20 cellular contexts compared by ENCODE assay signal in the genomic region with DNA sequence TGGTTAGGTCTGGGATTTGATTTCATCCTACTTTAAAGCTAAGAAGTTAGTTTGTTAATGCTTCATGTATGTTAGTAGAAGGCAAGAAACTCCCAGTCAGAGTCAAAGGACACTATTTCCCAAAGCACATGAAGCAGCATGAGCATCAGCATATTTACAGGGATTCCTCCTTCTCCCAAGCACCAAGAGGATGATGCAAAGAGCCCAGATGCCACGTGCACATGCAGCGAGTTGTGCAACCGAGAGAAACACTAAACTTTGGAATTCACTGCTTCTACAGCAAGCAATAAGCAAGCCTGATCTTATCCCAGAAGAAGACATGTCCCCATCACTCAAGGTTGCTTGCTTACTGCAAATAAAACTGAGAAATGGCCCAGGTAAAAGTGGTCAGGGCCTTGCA. TPM values are rescaled to one million over a fixed set of nuclear protein-coding genes. Genes with fewer than 3 reads are reported as not detected.
DNase-seq lines count a peak whose midpoint lies in the region; ATAC-seq, FAIRE-seq and TF ChIP-seq lines count a peak whose summit lies in the region.
"Had no signal": no experiment of that assay in that cellular context is flagged by ENCODE, and none has a peak within 500 bp of the region (broad histone marks: within the 10 kb centered on the region; RNA-seq: fewer than 3 reads in every experiment).

No MANE protein-coding gene starts in this region.

- TF ChIP-seq EP300 in HepG2 (IDR thresholded peaks at IDR 0.05; ENCODE audit: low read depth in 2 of 2, low read length in 2 of 2): no peak
- no peak for TF ChIP-seq EP300 in HepG2 (CRISPR knock-in tag; IDR thresholded peaks at IDR 0.05; ENCODE audit: borderline replicate concordance)
- no peak for TF ChIP-seq EP300 in transverse colon (IDR thresholded peaks at IDR 0.05; ENCODE audit: low read depth)

- no peak for TF ChIP-seq CTCF in MCF 10A (IDR thresholded peaks at IDR 0.05; ENCODE audit: unreplicated experiment)
- TF ChIP-seq CTCF in breast epithelium (IDR thresholded peaks at IDR 0.05): no peak
- TF ChIP-seq CTCF in choroid plexus epithelial cell (conservative IDR thresholded peaks at IDR 0.05; ENCODE audit: low read depth, low read length): no peak
- no peak for TF ChIP-seq CTCF in HepG2 (CRISPR knock-in tag; IDR thresholded peaks at IDR 0.05)
- TF ChIP-seq CTCF in transverse colon (IDR thresholded peaks at IDR 0.05): no peak

- no peaks in the 10 kb centered on the region for H4K20me1 ChIP-seq in HepG2 (ENCODE audit: insufficient read depth, low read length)

- POLR2A ChIA-PET in MCF 10A (lab: Yijun Ruan, JAX): interaction anchor here (0.5 kb wide), 1 partner anchor 163 kb away, joined by 3 read pairs; no protein-coding TSS in a partner anchor
- POLR2A ChIA-PET in HepG2 (lab: Yijun Ruan, JAX): no interaction called here

- no peak overlapping the region for H2AFZ ChIP-seq in HepG2 (ENCODE audit: low read length)
- H2AFZ ChIP-seq: parathyroid adenoma had no signal

- no peak overlapping the region for H3K4me3 Mint-ChIP-seq in MCF 10A (ENCODE audit: unreplicated experiment)
- H3K4me3 Mint-ChIP-seq: endodermal cell had no signal

- TF ChIP-seq POLR2A in breast epithelium (IDR thresholded peaks at IDR 0.05): no peak
- TF ChIP-seq POLR2A in HepG2 (IDR thresholded peaks at IDR 0.05; ENCODE audit: insufficient read depth in 1 of 2, low read depth in 2 of 2, low read length in 2 of 2): no peak
- TF ChIP-seq POLR2A in transverse colon (IDR thresholded peaks at IDR 0.05): no peak

- H3K4me1 ChIP-seq in breast epithelium: no peaks in the 10 kb centered on the region
- H3K4me1 ChIP-seq in HepG2 (ENCODE audit: insufficient read depth, low read length): peaks cover 11% of the 10 kb centered on the region; the same call in 1 of the 2 replicates
- no peaks in the 10 kb centered on the region for H3K4me1 ChIP-seq in transverse colon
- H3K4me1 ChIP-seq: parathyroid adenoma had no signal

- no peaks in the 10 kb centered on the region for H3K79me2 ChIP-seq in HepG2 (ENCODE audit: insufficient read depth, low read length)
- H3K79me2 ChIP-seq: parathyroid adenoma had no signal

- FAIRE-seq in HepG2 (lab: Jason Lieb, UNC): no peak
- FAIRE-seq: GM18507, kidney had no signal

- intact Hi-C loops in MCF 10A (cut with micrococcal nuclease) (no loop called here), breast epithelium (cut with DNase I; ENCODE audit: low total_unique reads) (no loop called here), HepG2 (cut with micrococcal nuclease; ENCODE audit: unreplicated experiment) (no loop called here), transverse colon (cut with DNase I; ENCODE audit: low total_unique reads) (loop anchor here (10.0 kb wide), 1 partner anchor 167 kb away; no protein-coding TSS in a partner anchor)

- H3K9me3 ChIP-seq in breast epithelium: no peaks in the 10 kb centered on the region
- peaks cover 8% of the 10 kb centered on the region for H3K9me3 ChIP-seq in HepG2 (ENCODE audit: low read length)
- no peaks in the 10 kb centered on the region for H3K9me3 ChIP-seq in transverse colon

- no peak overlapping the region for H3K4me2 ChIP-seq in HepG2 (ENCODE audit: low read depth, low read length)

- H3K36me3 ChIP-seq in breast epithelium: no peaks in the 10 kb centered on the region
- H3K36me3 ChIP-seq in HepG2 (replicated peaks in 1 of 2; ENCODE audit: control insufficient read depth in 1 of 2, insufficient read depth in 2 of 2, low read length in 2 of 2): no peaks in the 10 kb centered on the region
- H3K36me3 ChIP-seq in transverse colon: no peaks in the 10 kb centered on the region

- H3K27ac Mint-ChIP-seq in MCF 10A (ENCODE audit: low read depth, unreplicated experiment): peak overlapping the region; percentile 32
- H3K27ac Mint-ChIP-seq: endodermal cell had no signal

- H3K27me3 ChIP-seq in breast epithelium (no peaks in the 10 kb centered on the region), HepG2 (ENCODE audit: control insufficient read depth in 1 of 2, insufficient read depth in 2 of 2, low read length in 2 of 2) (no peaks in the 10 kb centered on the region), transverse colon (no peaks in the 10 kb centered on the region)

- H3K4me3 ChIP-seq in breast epithelium (no peak overlapping the region), choroid plexus epithelial cell (ENCODE audit: low read depth, low read length) (no peak overlapping the region), HepG2 (replicated peaks in 1 of 3; ENCODE audit: insufficient read depth in 1 of 3, low read depth in 2 of 3, low read length in 3 of 3) (no peak overlapping the region), transverse colon (no peak overlapping the region)

- H3K27me3 Mint-ChIP-seq in MCF 10A (ENCODE audit: insufficient read depth, unreplicated experiment): no peaks in the 10 kb centered on the region

- in situ Hi-C loops in HepG2 (cut with HindIII; ENCODE audit: extremely low pct_ligation_motif_present, low pct_unique_long_range_greater_than_20kb) (no loop called here), transverse colon (cut with MboI; ENCODE audit: low pct_ligation_motif_present in 1 of 4, low pct_unique_long_range_greater_than_20kb in 1 of 4, low sequenced_read_pairs in 3 of 4) (loop anchor here in 1 of 4 donors (10.0 kb wide), 1 partner anchor 503 kb away; no protein-coding TSS in a partner anchor)

- DNase-seq in MCF 10A (ENCODE audit: unreplicated experiment) (peak; percentile 69), breast epithelium (ENCODE audit: low spot score in 2 of 2) (no peak), choroid plexus epithelial cell (ENCODE audit: low read depth) (peak; percentile 69), HepG2 (ENCODE audit: low spot score) (no peak), transverse colon (peak; percentile 13), RKO (ENCODE audit: low spot score) (no peak)
- DNase-seq: activated CD4-positive, CD25-positive, alpha-beta regulatory T cell treated with anti-CD3 and anti-CD28 coated beads, Interleukin-2, amount 50 U/mL, for 72 hours; activated naive CD4-positive, alpha-beta T cell treated with anti-CD3 and anti-CD28 coated beads, Interleukin-2, amount 50 U/mL, for 16 hours; COR-L47; endodermal cell; kidney; NCI-H1048; NCI-H774; RPMI8226 had no signal

- no peak overlapping the region for H3K27ac ChIP-seq in breast epithelium
- no peak overlapping the region for H3K27ac ChIP-seq in HepG2 (ENCODE audit: extremely low read length, insufficient read depth, low read length)
- no peak overlapping the region for H3K27ac ChIP-seq in transverse colon
- H3K27ac ChIP-seq: parathyroid adenoma had no signal

- WGBS in HepG2 (ENCODE audit: low lambda C conversion rate): 0% methylated on average over 3 of the region's 3 CpGs
- WGBS in transverse colon (ENCODE audit: low coverage in 1 of 2), 2 donors: 70 to 73% methylated on average over 3 of the region's 3 CpGs

- no TSS peak for BruUV-seq in MCF 10A (replicated peaks; lab: Mats Ljungman, UMichigan)
- BruUV-seq in HepG2 (replicated peaks; lab: Mats Ljungman, UMichigan): no TSS peak

- no peaks in the 10 kb centered on the region for H3K36me3 Mint-ChIP-seq in MCF 10A (ENCODE audit: insufficient read depth, unreplicated experiment)

- H3K4me1 Mint-ChIP-seq in MCF 10A (ENCODE audit: insufficient read depth, unreplicated experiment): peaks cover 29% of the 10 kb centered on the region

- no peak for TF ChIP-seq RAD21 in HepG2 (CRISPR knock-in tag; IDR thresholded peaks at IDR 0.05)

- CTCF ChIA-PET in MCF 10A (lab: Yijun Ruan, JAX): interaction anchor here (0.9 to 2.1 kb wide), 4 partner anchors 11 to 172 kb away, joined by 3 to 9 read pairs (median 5); no protein-coding TSS in a partner anchor
- CTCF ChIA-PET in HepG2 (lab: Yijun Ruan, JAX; ENCODE audit: low intra/inter-chr PET ratio, low total read pairs): no interaction called here

- ATAC-seq in HepG2 (no peak), GM21360 (IDR thresholded peaks at IDR 0.05; ENCODE audit: unreplicated experiment) (no peak), HG03342 (IDR thresholded peaks at IDR 0.05; ENCODE audit: unreplicated experiment) (no peak)

- H3K9ac ChIP-seq in HepG2 (ENCODE audit: insufficient read depth, low read depth, low read length): no peak overlapping the region
- H3K9ac ChIP-seq: parathyroid adenoma had no signal

- H3K9me3 Mint-ChIP-seq in MCF 10A (ENCODE audit: unreplicated experiment): no peaks in the 10 kb centered on the region

TF ChIP-seq in HepG2, 621 proteins besides CTCF, POLR2A, EP300 and RAD21 (continues in another document):
- peak; percentile 72 for TF ChIP-seq CEBPB (IDR thresholded peaks at IDR 0.05; ENCODE audit: borderline replicate concordance, low read depth, low read length)

RNA-seq across cellular contexts. Expression of gene CPO, which starts 32.5 kb away (rescaled TPM):
- total RNA-seq in MCF 10A (2022): not detected in 2 replicates
- total RNA-seq in breast epithelium: 1 to 10 TPM in 1 of 3 donors, under 1 TPM in 2; 0.66 to 1.6 (median 0.96) TPM
- total RNA-seq in HepG2 (2016; rRNA removed; fragmentation: Illumina TruSeq; extraction: Trizol): not detected in 2 replicates
- not detected in 2 replicates for total RNA-seq in HepG2 (2016; cell fraction: cytosol; rRNA removed; fragmentation: Illumina TruSeq; extraction: Trizol; ENCODE audit: low read depth)
- not detected in 2 replicates for total RNA-seq in HepG2 (2016; cell fraction: insoluble cytoplasmic fraction; rRNA removed; fragmentation: Illumina TruSeq; extraction: Trizol)
- not detected in 2 replicates for total RNA-seq in HepG2 (2016; cell fraction: membrane; rRNA removed; fragmentation: Illumina TruSeq; extraction: Trizol)
- total RNA-seq in HepG2 (2016; cell fraction: nucleus; rRNA removed; fragmentation: Illumina TruSeq; extraction: Trizol): not detected in 2 replicates
- 0.07 TPM in 1 of 2 replicates, not detected in the other for polyA plus RNA-seq in HepG2 (2011; rRNA removed)
- not detected in 2 replicates for polyA plus RNA-seq in HepG2 (2011; cell fraction: cytosol; rRNA removed)
- 0.17 TPM in 1 of 2 replicates, not detected in the other for polyA plus RNA-seq in HepG2 (2011; cell fraction: nucleus; rRNA removed)
- polyA plus RNA-seq in HepG2 (2012): not detected in 2 replicates
- polyA plus RNA-seq in HepG2 (2016; cell fraction: cytosol; fragmentation: Illumina TruSeq; extraction: Trizol; ENCODE audit: low read depth): not detected in 2 replicates
- polyA plus RNA-seq in HepG2 (2016; cell fraction: insoluble cytoplasmic fraction; fragmentation: Illumina TruSeq; extraction: Trizol; ENCODE audit: low read depth): not detected in 2 replicates
- polyA plus RNA-seq in HepG2 (2016; cell fraction: membrane; fragmentation: Illumina TruSeq; extraction: Trizol; ENCODE audit: low read depth): not detected in 2 replicates
- not detected in 2 replicates for polyA plus RNA-seq in HepG2 (2016; cell fraction: nucleus; fragmentation: Illumina TruSeq; extraction: Trizol; ENCODE audit: insufficient read depth, low read depth)
- not detected in 2 replicates for polyA minus RNA-seq in HepG2 (2011; rRNA and poly(A)+ RNA removed; ENCODE audit: low replicate concordance)
- not detected in 2 replicates for polyA minus RNA-seq in HepG2 (2011; cell fraction: cytosol; rRNA and poly(A)+ RNA removed)
- polyA minus RNA-seq in HepG2 (2011; cell fraction: nucleus; rRNA and poly(A)+ RNA removed): not detected in 2 replicates
- total RNA-seq in transverse colon: not detected
- total RNA-seq: A172; T-helper 1 cell treated with Interleukin-12 subunit alpha and Interleukin-12 subunit beta and Interleukin-4 antibody, amounts not matched to agents 30 ng/mL and 1 ng/mL, for 36 hours had no signal

Comparison
In these comparisons a context has a peak if more than half of its experiments do, and no peak if none do; other contexts are left out.
1. DNase-seq: peak in MCF 10A (single experiment), choroid plexus epithelial cell (single experiment) and transverse colon (single experiment); none in breast epithelium (0 of 2), HepG2 (single experiment) and RKO (single experiment).